Comparison of ENCODE assay signal across 20 cellular contexts in genomic region chr1:164830628-164831027, GRCh38.
DNase-seq lines count a peak whose midpoint lies in the region; ATAC-seq, FAIRE-seq and TF ChIP-seq lines count a peak whose summit lies in the region.
"Had no signal": no experiment of that assay in that cellular context is flagged by ENCODE, and none has a peak within 500 bp of the region (broad histone marks: within the 10 kb centered on the region; RNA-seq: fewer than 3 reads in every experiment).

No MANE protein-coding gene starts in this region.

- no peaks in the 10 kb centered on the region for H3K4me1 ChIP-seq in HEK293 (ENCODE audit: control insufficient read depth, insufficient read depth, low read length)
- H3K4me1 ChIP-seq: lower lobe of right lung, Peyer's patch, SJCRH30 had no signal

- H3K36me3 ChIP-seq in HEK293 (ENCODE audit: control insufficient read depth in 2 of 2, insufficient read depth in 1 of 2, low read length in 2 of 2) = peaks cover 0 to 5% of the 10 kb centered on the region in 2 experiments; a peak in 1 of 3 replicates
- H3K36me3 ChIP-seq: lower lobe of right lung, neutrophil, Peyer's patch, vagina had no signal

- POLR2A ChIA-PET in HEK293 (lab: Yijun Ruan, JAX) = no interaction called here

- CTCF ChIA-PET in HEK293 (lab: Yijun Ruan, JAX) = interaction anchor here (0.7 kb wide), 1 partner anchor 1420 kb away, joined by 4 read pairs; no protein-coding TSS in a partner anchor

- peak; percentile 41 for DNase-seq in D341Med (ENCODE audit: low spot score)
- DNase-seq in NCI-H82 (lab: John Stamatoyannopoulos, UW) = peak; percentile 80
- no peak for DNase-seq in GM10266 (ENCODE audit: extremely low spot score)
- DNase-seq in NCI-H524 (lab: John Stamatoyannopoulos, UW) = no peak
- DNase-seq: activated CD4-positive, alpha-beta T cell treated with anti-CD3 and anti-CD28 coated beads, Interleukin-2, amount 10 ng/mL, durations not matched to agents 24 days and 14 days; activated naive CD4-positive, alpha-beta T cell treated with anti-CD3 and anti-CD28 coated beads, Interleukin-2, amount 10 ng/mL, durations not matched to agents 7 days and 5 days; caudate nucleus; DMS53; hypothalamus; islet precursor cell; lower lobe of right lung; NCI-H1048; Peyer's patch; SJCRH30 had no signal

- H3K9me3 ChIP-seq in HEK293 (ENCODE audit: control insufficient read depth, insufficient read depth, low read depth, low read length) = no peaks in the 10 kb centered on the region
- H3K9me3 ChIP-seq: lower lobe of right lung, neutrophil, Peyer's patch, SJCRH30, vagina had no signal

- no peak for ATAC-seq in GM18498 (IDR thresholded peaks at IDR 0.05; ENCODE audit: unreplicated experiment)
- ATAC-seq: lower lobe of right lung; stimulated activated effector memory CD8-positive, alpha-beta T cell treated with anti-CD3 and anti-CD28 coated beads, Interleukin-12 subunit alpha, Interleukin-12 subunit beta, amount 100 ng/mL, for 72 hours had no signal

- H3K27ac ChIP-seq in HEK293 (ENCODE audit: extremely low read depth, low read depth, low read length) = no peak overlapping the region
- H3K27ac ChIP-seq: lower lobe of right lung, neutrophil, Peyer's patch, SJCRH30, vagina had no signal

- FAIRE-seq in islet of Langerhans (lab: Jason Lieb, UNC) = peak; percentile 24

- H3K4me3 ChIP-seq in HEK293 (ENCODE audit: low read depth, low read length) = no peak overlapping the region
- H3K4me3 ChIP-seq: lower lobe of right lung, Peyer's patch, SJCRH30, vagina had no signal

- TF ChIP-seq CTCF in HEK293 (tag by site-specific recombination; IDR thresholded peaks at IDR 0.05) = no peak
- no peak for TF ChIP-seq CTCF in GM10266 (IDR thresholded peaks at IDR 0.05; ENCODE audit: control insufficient read depth, insufficient read depth, low read depth, missing control alignments)

TF ChIP-seq in HEK293, 187 proteins besides CTCF, POLR2A, EP300 and RAD21:
- no peak for TF ChIP-seq ZNF2 (tag by site-specific recombination; IDR thresholded peaks at IDR 0.05)
- TF ChIP-seq ZNF585B (tag by site-specific recombination; IDR thresholded peaks at IDR 0.05) = peak; percentile 61

Comparison
In these comparisons a context has a peak if more than half of its experiments do, and no peak if none do; other contexts are left out.
1. DNase-seq: peak in D341Med (single experiment) and NCI-H82 (single experiment); none in GM10266 (single experiment) and NCI-H524 (0 of 2).